ENCODE assay signal across 1 cellular context in genomic region chr12:122208073-122208820, GRCh38.
TF ChIP-seq lines count a peak whose summit lies in the region.

No MANE protein-coding gene starts in this region.

TF ChIP-seq in IMR-90, 13 proteins besides CTCF, POLR2A, EP300 and RAD21 (continued from another document):
- TF ChIP-seq CHD1 (IDR thresholded peaks at IDR 0.05; ENCODE audit: low read depth, low read length) (no peak), FOS (IDR thresholded peaks at IDR 0.05; ENCODE audit: low read depth, low read length) (no peak), RCOR1 (IDR thresholded peaks at IDR 0.05; ENCODE audit: insufficient replicate concordance, low read length) (no peak), ELK1 (IDR thresholded peaks at IDR 0.05; ENCODE audit: borderline replicate concordance, low read depth, low read length) (no peak), USF2 (IDR thresholded peaks at IDR 0.05; ENCODE audit: low read depth, low read length) (no peak), CEBPB (IDR thresholded peaks at IDR 0.05; ENCODE audit: low read depth, low read length) (no peak), RFX5 (IDR thresholded peaks at IDR 0.05; ENCODE audit: low read depth, low read length) (no peak), MXI1 (IDR thresholded peaks at IDR 0.05; ENCODE audit: borderline replicate concordance, low read depth, low read length) (no peak), NFE2L2 (IDR thresholded peaks at IDR 0.05; ENCODE audit: low read depth, low read length) (no peak), SMC3 (IDR thresholded peaks at IDR 0.05; ENCODE audit: low read depth, low read length) (no peak), MAFK (IDR thresholded peaks at IDR 0.05; ENCODE audit: low read depth, low read length) (no peak)
